In genomic region chr10:122854648-122855047, GRCh38 we compare ENCODE assay signal across 14 cellular contexts. TPM values are rescaled to one million over a fixed set of nuclear protein-coding genes. Genes with fewer than 3 reads are reported as not detected.
DNase-seq lines count a peak whose midpoint lies in the region; ATAC-seq and TF ChIP-seq lines count a peak whose summit lies in the region.
"Had no signal": no experiment of that assay in that cellular context is flagged by ENCODE, and none has a peak within 500 bp of the region (broad histone marks: within the 10 kb centered on the region; RNA-seq: fewer than 3 reads in every experiment).

No MANE protein-coding gene starts in this region.

- POLR2A ChIA-PET in A673 (lab: Charles Lee; ENCODE audit: low non-redundant PET), result no interaction called here

- DNase-seq in EH (ENCODE audit: low read depth) (peak; percentile 86), NCI-H460 (ENCODE audit: extremely low read depth, low read depth) (peak; percentile 43), dermis blood vessel endothelial cell (peak; percentile 67), non-pigmented ciliary epithelial cell (ENCODE audit: low read depth) (peak; percentile 67), SKM-1 treated with dmso at 0.1 percent for 144 hours (lab: John Stamatoyannopoulos, UW; ENCODE audit: unreplicated experiment) (no peak), A673 (ENCODE audit: low spot score) (no peak)
- DNase-seq: cerebellar nuclear complex, islet precursor cell, naive B cell, NCI-H1436 treated with DMSO at 0.1 percent for 48 hours, retina had no signal

- H3K4me3 ChIP-seq in A673 (ENCODE audit: low read depth, low read length, poor library complexity, severe bottlenecking), result no peak overlapping the region

- TF ChIP-seq CTCF in A673 (conservative IDR thresholded peaks at IDR 0.05; ENCODE audit: low read depth, low read length), result no peak

- no TSS peak for BruUV-seq in A673 (replicated peaks; lab: Mats Ljungman, UMichigan)

- H3K27ac ChIP-seq in A673 (ENCODE audit: low read depth, low read length, poor library complexity, severe bottlenecking), result no peak overlapping the region

- CTCF ChIA-PET in A673 (lab: Charles Lee), result no interaction called here

- no peaks in the 10 kb centered on the region for H3K27me3 ChIP-seq in A673 (replicated peaks; ENCODE audit: insufficient read depth, low read depth, low read length, poor library complexity)

- no peak for ATAC-seq in HG03442 (IDR thresholded peaks at IDR 0.05; ENCODE audit: unreplicated experiment)

- no peaks in the 10 kb centered on the region for H3K9me3 ChIP-seq in A673 (ENCODE audit: low read depth, low read length, poor library complexity, severe bottlenecking)

- intact Hi-C loops in A673 (cut with micrococcal nuclease; ENCODE audit: unreplicated experiment), result no loop called here

- H3K4me1 ChIP-seq in A673 (ENCODE audit: insufficient read depth, low read length, poor library complexity, severe bottlenecking), result no peaks in the 10 kb centered on the region

- no peaks in the 10 kb centered on the region for H3K36me3 ChIP-seq in A673 (ENCODE audit: insufficient read depth, low read length, poor library complexity, severe bottlenecking)

RNA-seq across cellular contexts. Expression of gene CUZD1, which starts 9.0 kb away (rescaled TPM):
- 1.6 and 2.2 TPM in 2 replicates for total RNA-seq in NCI-H460 (2014; rRNA removed; shearing (Covaris generic))
- polyA plus RNA-seq in NCI-H460 (2014; cell fraction: nucleus; rRNA removed), result 3.2 TPM in 2 replicates
- total RNA-seq in dermis blood vessel endothelial cell (0.34 and 0.51 TPM in 2 replicates), A673 (2021) (1.6 and 2.1 TPM in 2 replicates)

RNA-seq across cellular contexts. Expression of gene FAM24B, which starts 24.7 kb away (rescaled TPM):
- total RNA-seq in NCI-H460 (2014; rRNA removed; shearing (Covaris generic)), result 34.9 and 36.3 TPM in 2 replicates
- polyA plus RNA-seq in NCI-H460 (2014; cell fraction: nucleus; rRNA removed), result 34.6 and 38.4 TPM in 2 replicates
- 2.2 and 5.1 TPM in 2 replicates for total RNA-seq in dermis blood vessel endothelial cell
- total RNA-seq in A673 (2021), result 7.0 and 8.0 TPM in 2 replicates

RNA-seq across cellular contexts. Expression of gene FAM24A, which starts 55.8 kb away (rescaled TPM):
- total RNA-seq in NCI-H460 (2014; rRNA removed; shearing (Covaris generic)), result not detected in 2 replicates
- not detected in 2 replicates for polyA plus RNA-seq in NCI-H460 (2014; cell fraction: nucleus; rRNA removed)
- total RNA-seq in dermis blood vessel endothelial cell, result not detected in 2 replicates
- not detected in 2 replicates for total RNA-seq in A673 (2021)
- total RNA-seq: H1, subcutaneous adipose tissue had no signal
- polyA plus RNA-seq: H1 had no signal

Comparison
In these comparisons a context has a peak if more than half of its experiments do, and no peak if none do; other contexts are left out.
1. DNase-seq: peak in EH (single experiment), NCI-H460 (single experiment), dermis blood vessel endothelial cell (single experiment) and non-pigmented ciliary epithelial cell (single experiment); none in SKM-1 treated with dmso at 0.1 percent for 144 hours (single experiment) and A673 (single experiment).